In the genomic region with DNA sequence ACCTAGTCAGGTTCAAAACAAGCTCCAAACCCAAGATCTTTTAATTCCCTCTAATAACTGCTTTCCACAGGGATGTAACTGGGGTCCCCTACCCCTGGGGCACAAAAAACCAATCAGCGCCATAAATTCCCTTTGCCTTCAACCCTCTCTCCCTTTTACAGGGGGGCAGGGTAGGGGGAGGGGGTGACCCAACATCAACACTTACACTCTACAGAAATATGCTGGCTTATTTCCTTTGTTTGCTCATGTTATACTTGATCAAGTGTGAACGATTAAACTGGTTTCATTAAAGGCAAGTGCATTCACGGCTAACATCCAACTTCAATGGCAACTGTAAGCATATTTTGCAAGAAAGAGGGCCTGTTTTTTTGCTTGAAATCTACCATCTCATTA, we compare ENCODE assay signal across 10 cellular contexts. TPM values are rescaled to one million over a fixed set of nuclear protein-coding genes. Genes with fewer than 3 reads are reported as not detected.
DNase-seq lines count a peak whose midpoint lies in the region; ATAC-seq and TF ChIP-seq lines count a peak whose summit lies in the region.
"Had no signal": no experiment of that assay in that cellular context is flagged by ENCODE, and none has a peak within 500 bp of the region (broad histone marks: within the 10 kb centered on the region; RNA-seq: fewer than 3 reads in every experiment).

No MANE protein-coding gene starts in this region.

- no peak overlapping the region for H3K4me3 ChIP-seq in CD4-positive, alpha-beta memory T cell (ENCODE audit: low read length in 2 of 2)
- H3K4me3 ChIP-seq in osteoblast (ENCODE audit: insufficient read depth, low read length) = peak overlapping the region; percentile 85

- no peak for DNase-seq in CD4-positive, alpha-beta memory T cell
- peak; percentile 35 for DNase-seq in NCI-H1105 (lab: John Stamatoyannopoulos, UW)
- no peak for DNase-seq in epithelial cell of prostate (ENCODE audit: low read depth, low spot score)
- DNase-seq in osteoblast (ENCODE audit: insufficient read length, low spot score, missing footprints) = peak; percentile 66
- DNase-seq in activated CD4-positive, alpha-beta T cell treated with anti-CD3 and anti-CD28 coated beads for 1 hour = no peak
- DNase-seq in iPS-NIHi11 (ENCODE audit: low spot score) = no peak
- no peak for DNase-seq in COR-L47 (lab: John Stamatoyannopoulos, UW)
- DNase-seq: NCI-H1694 treated with DMSO at 0.1 percent for 48 hours; stimulated activated CD4-positive, alpha-beta T cell treated with anti-CD3 and anti-CD28 coated beads, Interleukin-2, amount 100 ng/mL, for 48 hours had no signal

- peaks cover 4 to 5% (median 4%) of the 10 kb centered on the region in 4 donors for H3K4me1 Mint-ChIP-seq in CD4-positive, alpha-beta memory T cell

- CTCF ChIA-PET in CD4-positive, alpha-beta memory T cell (lab: Charles Lee; ENCODE audit: partially characterized antibody) = no interaction called here

- intact Hi-C loops in CD4-positive, alpha-beta memory T cell (cut with micrococcal nuclease) = no loop called here

- peak overlapping the region; percentile 93 for H3K4me2 ChIP-seq in osteoblast (ENCODE audit: insufficient read depth, low read length)

- no peaks in the 10 kb centered on the region for H3K9me3 ChIP-seq in CD4-positive, alpha-beta memory T cell (ENCODE audit: control insufficient read depth in 1 of 2, low read length in 2 of 2)
- no peaks in the 10 kb centered on the region for H3K9me3 ChIP-seq in osteoblast (ENCODE audit: low read depth, low read length)

- H3K27me3 Mint-ChIP-seq in CD4-positive, alpha-beta memory T cell = peaks cover 43 to 46% of the 10 kb centered on the region in 2 donors

- no peak for ATAC-seq in GM19452 (IDR thresholded peaks at IDR 0.05; ENCODE audit: unreplicated experiment)

- peaks cover 22% of the 10 kb centered on the region for H4K20me1 ChIP-seq in osteoblast (ENCODE audit: insufficient read depth, low read length)

- H3K27me3 ChIP-seq in CD4-positive, alpha-beta memory T cell (ENCODE audit: insufficient read depth, low read length) = peaks cover 14% of the 10 kb centered on the region
- no peaks in the 10 kb centered on the region for H3K27me3 ChIP-seq in osteoblast (ENCODE audit: insufficient read depth, low read length)

- TF ChIP-seq CTCF in osteoblast (IDR thresholded peaks at IDR 0.05; ENCODE audit: extremely low read depth, low read depth, low read length) = no peak

- H3K79me2 ChIP-seq in osteoblast (ENCODE audit: insufficient read depth, low read length) = peaks cover 65% of the 10 kb centered on the region

- H3K27ac Mint-ChIP-seq in CD4-positive, alpha-beta memory T cell = no peak overlapping the region

- H2AFZ ChIP-seq in osteoblast (ENCODE audit: low read length) = no peak overlapping the region

- H3K27ac ChIP-seq in CD4-positive, alpha-beta memory T cell (ENCODE audit: low read depth, low read length) = no peak overlapping the region
- H3K27ac ChIP-seq in epithelial cell of prostate (peak overlapping the region; percentile 93), osteoblast (ENCODE audit: low read depth, low read length) (peak overlapping the region; percentile 62)

- peaks cover 0 to 2% of the 10 kb centered on the region in 2 donors for H3K36me3 Mint-ChIP-seq in CD4-positive, alpha-beta memory T cell

- no peaks in the 10 kb centered on the region for H3K4me1 ChIP-seq in CD4-positive, alpha-beta memory T cell (ENCODE audit: insufficient read depth, low read length)
- H3K4me1 ChIP-seq in osteoblast (ENCODE audit: insufficient read depth, low read length) = peaks cover 49% of the 10 kb centered on the region

- H3K4me3 Mint-ChIP-seq in CD4-positive, alpha-beta memory T cell = peak overlapping the region in 6 of 8 donors; percentile 26 to 67 (median 51)

- no peaks in the 10 kb centered on the region for H3K9me3 Mint-ChIP-seq in CD4-positive, alpha-beta memory T cell

- no peaks in the 10 kb centered on the region for H3K36me3 ChIP-seq in CD4-positive, alpha-beta memory T cell (ENCODE audit: insufficient read depth, low read length)
- H3K36me3 ChIP-seq in osteoblast (ENCODE audit: insufficient read depth, low read length) = no peaks in the 10 kb centered on the region

- POLR2A ChIA-PET in CD4-positive, alpha-beta memory T cell (lab: Charles Lee; ENCODE audit: partially characterized antibody) = no interaction called here

RNA-seq across cellular contexts. Expression of gene CTBP2, which starts 2.9 kb away (rescaled TPM):
- total RNA-seq in CD4-positive, alpha-beta memory T cell = under 1 TPM; 0.61 to 0.97 TPM
- under 1 TPM in 1 of 2 donors, not detected in 1; 0.16 TPM for polyA plus RNA-seq in CD4-positive, alpha-beta memory T cell
- 65.1 and 65.9 TPM in 2 replicates for total RNA-seq in osteoblast

Comparison
In these comparisons a context has a peak if more than half of its experiments do, and no peak if none do; other contexts are left out.
1. DNase-seq: peak in NCI-H1105 (single experiment) and osteoblast (single experiment); none in CD4-positive, alpha-beta memory T cell (0 of 5), epithelial cell of prostate (single experiment), activated CD4-positive, alpha-beta T cell treated with anti-CD3 and anti-CD28 coated beads for 1 hour (single experiment), iPS-NIHi11 (single experiment) and COR-L47 (single experiment).
2. RNA of gene CTBP2, which starts 2.9 kb away (total RNA-seq): 65.1 to 65.9 TPM in osteoblast; 0.61 to 0.97 TPM in CD4-positive, alpha-beta memory T cell; every median in the first group is over 10 times any median in the second.